ENCODE assay signal across 8 cellular contexts in genomic region chr2:233832869-233833812, GRCh38. TPM values are rescaled to one million over a fixed set of nuclear protein-coding genes. Genes with fewer than 3 reads are reported as not detected.
DNase-seq lines count a peak whose midpoint lies in the region; ATAC-seq and TF ChIP-seq lines count a peak whose summit lies in the region.

No MANE protein-coding gene starts in this region.

- DNase-seq in BJ (ENCODE audit: low read depth) (no peak), HCEC 1CT (peak; percentile 22), SJCRH30 (peak; percentile 25 to 45), iPS DF 19.7 (ENCODE audit: low read depth, low spot score) (peak; percentile 57), putamen (ENCODE audit: low spot score) (no peak), ascending aorta (ENCODE audit: low spot score in 2 of 2) (no peak), NOMO-1 treated with dmso at 0.1 percent for 144 hours (lab: John Stamatoyannopoulos, UW; ENCODE audit: unreplicated experiment) (no peak)

- H3K27ac ChIP-seq in SJCRH30 (no peak overlapping the region), ascending aorta (no peak overlapping the region)

- H3K4me1 ChIP-seq in SJCRH30 (no peaks in the 10 kb centered on the region), ascending aorta (no peaks in the 10 kb centered on the region)

- H3K9me3 ChIP-seq in SJCRH30 (replicated peaks) (no peaks in the 10 kb centered on the region), ascending aorta (no peaks in the 10 kb centered on the region)

- TF ChIP-seq CTCF in BJ (IDR thresholded peaks at IDR 0.05; ENCODE audit: insufficient read depth, low read depth, low read length) (peak; percentile 38), ascending aorta (IDR thresholded peaks at IDR 0.05) (no peak)

- no peak for ATAC-seq in HG03280 (IDR thresholded peaks at IDR 0.05; ENCODE audit: unreplicated experiment)

- H3K36me3 ChIP-seq in BJ (ENCODE audit: control insufficient read depth, insufficient read depth, low read length) (no peaks in the 10 kb centered on the region), SJCRH30 (peaks cover 41% of the 10 kb centered on the region), ascending aorta (no peaks in the 10 kb centered on the region)

- H3K4me3 ChIP-seq in BJ (ENCODE audit: low read depth, low read length), result no peak overlapping the region
- no peak overlapping the region for H3K4me3 ChIP-seq in SJCRH30
- H3K4me3 ChIP-seq in ascending aorta, result no peak overlapping the region

- POLR2A ChIA-PET in BJ (lab: Charles Lee), result no interaction called here

- CTCF ChIA-PET in BJ (lab: Yijun Ruan, JAX), result interaction anchor here (1.5 kb wide), 1 partner anchor 385 kb away, joined by 11 read pairs; no protein-coding TSS in a partner anchor

- intact Hi-C loops in ascending aorta (cut with DNase I), result no loop called here

- H3K27me3 ChIP-seq in BJ (ENCODE audit: control insufficient read depth, insufficient read depth, low read length) (no peaks in the 10 kb centered on the region), SJCRH30 (no peaks in the 10 kb centered on the region), ascending aorta (no peaks in the 10 kb centered on the region)

RNA-seq across cellular contexts. Expression of gene HJURP, which starts 21.2 kb away (rescaled TPM):
- polyA plus RNA-seq in BJ (2011; rRNA removed), result 30.5 and 46.2 TPM in 2 replicates
- polyA minus RNA-seq in BJ (2011; rRNA and poly(A)+ RNA removed), result 45.2 and 74.5 TPM in 2 replicates
- total RNA-seq in SJCRH30 (2014; rRNA removed; shearing (Covaris generic)), result 86.1 and 90.8 TPM in 2 replicates
- not detected for total RNA-seq in ascending aorta

RNA-seq across cellular contexts. Expression of gene MROH2A, which starts 55.0 kb away (rescaled TPM):
- not detected in 2 replicates for polyA plus RNA-seq in BJ (2011; rRNA removed)
- not detected in 2 replicates for polyA minus RNA-seq in BJ (2011; rRNA and poly(A)+ RNA removed)
- total RNA-seq in SJCRH30 (2014; rRNA removed; shearing (Covaris generic)), result not detected in 2 replicates
- not detected for total RNA-seq in ascending aorta

Comparison
In these comparisons a context has a peak if more than half of its experiments do, and no peak if none do; other contexts are left out.
1. DNase-seq: peak in HCEC 1CT (single experiment), SJCRH30 (2 of 2) and iPS DF 19.7 (single experiment); none in BJ (single experiment), putamen (single experiment), ascending aorta (0 of 2) and NOMO-1 treated with dmso at 0.1 percent for 144 hours (single experiment).
2. RNA of gene HJURP, which starts 21.2 kb away (total RNA-seq): 86.1 to 90.8 TPM in SJCRH30; not detected in ascending aorta (single experiment); every median in the first group is over 10 times any median in the second.